In genomic region chr2:28298406-28298805, GRCh38 we compare ENCODE assay signal across 19 cellular contexts.
DNase-seq lines count a peak whose midpoint lies in the region; ATAC-seq, FAIRE-seq and TF ChIP-seq lines count a peak whose summit lies in the region.
"Had no signal": no experiment of that assay in that cellular context is flagged by ENCODE, and none has a peak within 500 bp of the region (broad histone marks: within the 10 kb centered on the region; RNA-seq: fewer than 3 reads in every experiment).

No MANE protein-coding gene starts in this region.

- H3K9me3 ChIP-seq in BLaER1 (no peaks in the 10 kb centered on the region), H9 (ENCODE audit: control insufficient read depth, low read depth, low read length) (no peaks in the 10 kb centered on the region), GM12878 (replicated peaks; ENCODE audit: control insufficient read depth, insufficient read depth, low read length) (no peaks in the 10 kb centered on the region), SJCRH30 (replicated peaks) (no peaks in the 10 kb centered on the region)

- no TSS peak for BruUV-seq in GM12878 (replicated peaks; lab: Mats Ljungman, UMichigan)

- no peaks in the 10 kb centered on the region for H3K9me3 Mint-ChIP-seq in H9
- H3K9me3 Mint-ChIP-seq in stimulated activated effector memory CD8-positive, alpha-beta T cell treated with anti-CD3 and anti-CD28 coated beads, Interleukin-12 subunit alpha, Interleukin-12 subunit beta, amount 100 ng/mL, for 72 hours, result no peaks in the 10 kb centered on the region
- H3K9me3 Mint-ChIP-seq: CD4-positive, alpha-beta memory T cell; IgD-negative memory B cell had no signal

- TF ChIP-seq EP300 in GM12878 (IDR thresholded peaks at IDR 0.05; ENCODE audit: borderline replicate concordance in 1 of 2, control insufficient read depth in 1 of 2, low read depth in 2 of 2, low read length in 2 of 2), result no peak

- peak overlapping the region; percentile 38 for H3K4me2 ChIP-seq in BLaER1
- H3K4me2 ChIP-seq in H9 (ENCODE audit: insufficient read depth, insufficient read length, low read length), result peak overlapping the region; percentile 17
- no peak overlapping the region for H3K4me2 ChIP-seq in GM12878 (ENCODE audit: control insufficient read depth, insufficient read depth)
- H3K4me2 ChIP-seq: KMS-11 had no signal

- H3K79me2 ChIP-seq in H9 (ENCODE audit: insufficient read depth, low read length) (no peaks in the 10 kb centered on the region), GM12878 (ENCODE audit: control insufficient read depth, insufficient read depth, low read length) (no peaks in the 10 kb centered on the region)

- H3K4me1 Mint-ChIP-seq in H9, result peaks cover 16% of the 10 kb centered on the region in 2 experiments
- H3K4me1 Mint-ChIP-seq in stimulated activated effector memory CD8-positive, alpha-beta T cell treated with anti-CD3 and anti-CD28 coated beads, Interleukin-12 subunit alpha, Interleukin-12 subunit beta, amount 100 ng/mL, for 72 hours, result peaks cover 4% of the 10 kb centered on the region
- H3K4me1 Mint-ChIP-seq: IgD-negative memory B cell had no signal

- H3K14ac ChIP-seq in H9 (ENCODE audit: insufficient read depth, low read length), result no peak overlapping the region

- FAIRE-seq in GM12878 (lab: Jason Lieb, UNC), result no peak
- FAIRE-seq: D721Med, G401.6, GM12892 had no signal

- H3K56ac ChIP-seq in H9 (ENCODE audit: insufficient read length, low read depth, low read length), result no peak overlapping the region

- ATAC-seq in GM12878 (no peak), GM19467 (IDR thresholded peaks at IDR 0.05; ENCODE audit: unreplicated experiment) (no peak)
- no peak for ATAC-seq in stimulated activated effector memory CD8-positive, alpha-beta T cell treated with anti-CD3 and anti-CD28 coated beads, Interleukin-12 subunit alpha, Interleukin-12 subunit beta, amount 100 ng/mL, for 72 hours

- no peak overlapping the region for H2BK20ac ChIP-seq in H9 (ENCODE audit: low read depth, low read length, poor library complexity, severe bottlenecking)

- no peak for TF ChIP-seq RAD21 in GM12878 (IDR thresholded peaks at IDR 0.05; ENCODE audit: insufficient read depth, low read depth, low read length)

- H3K36me3 ChIP-seq in BLaER1, result peaks cover 30% of the 10 kb centered on the region
- 0 out of 4 replicates have a peak, but pooled peaks cover 0 to 2% of the 10 kb centered on the region in 2 experiments for H3K36me3 ChIP-seq in GM12878 (ENCODE audit: control insufficient read depth in 2 of 2, insufficient read depth in 2 of 2, low read length in 1 of 2)
- no peaks in the 10 kb centered on the region for H3K36me3 ChIP-seq in SJCRH30

- H2BK120ac ChIP-seq in H9 (ENCODE audit: low read depth, low read length, poor library complexity, severe bottlenecking), result no peak overlapping the region

- no peak overlapping the region for H2BK5ac ChIP-seq in H9 (ENCODE audit: insufficient read length, low read length)

- no peaks in the 10 kb centered on the region for H3K79me1 ChIP-seq in H9 (ENCODE audit: insufficient read depth, low read depth, low read length, poor library complexity, severe bottlenecking)

- no peak overlapping the region for H2AK5ac ChIP-seq in H9 (ENCODE audit: insufficient read length, low read length)

- TF ChIP-seq CTCF in H9 (conservative IDR thresholded peaks at IDR 0.05) (no peak), GM12878 (IDR thresholded peaks at IDR 0.05 in 2 of 3, conservative IDR thresholded peaks at IDR 0.05 in 1 of 3; ENCODE audit: control insufficient read depth in 2 of 3, extremely low read depth in 1 of 3, insufficient read depth in 1 of 3, low read depth in 3 of 3, low read length in 3 of 3) (no peak)

- no peak overlapping the region for H3K23ac ChIP-seq in H9 (ENCODE audit: insufficient read length, low read depth, low read length)

- no peaks in the 10 kb centered on the region for H3K27me3 Mint-ChIP-seq in H9 (ENCODE audit: low read depth)
- H3K27me3 Mint-ChIP-seq: CD4-positive, alpha-beta memory T cell; IgD-negative memory B cell had no signal

- H4K91ac ChIP-seq in H9 (ENCODE audit: insufficient read length, low read depth, low read length), result no peak overlapping the region

- H3K27ac Mint-ChIP-seq in H9, result peak overlapping the region in 1 of 3 experiments; percentile 83; a peak in 1 of 7 replicates
- H3K27ac Mint-ChIP-seq in stimulated activated effector memory CD8-positive, alpha-beta T cell treated with anti-CD3 and anti-CD28 coated beads, Interleukin-12 subunit alpha, Interleukin-12 subunit beta, amount 100 ng/mL, for 72 hours, result peak overlapping the region; percentile 64

- POLR2A ChIA-PET in GM12878 (lab: Charles Lee), result no interaction called here

- H3K9ac ChIP-seq in BLaER1 (no peak overlapping the region), H9 (ENCODE audit: extremely low read depth, insufficient read length, low read length) (no peak overlapping the region), GM12878 (ENCODE audit: control insufficient read depth, insufficient read depth, low read length) (no peak overlapping the region)
- H3K9ac ChIP-seq: KMS-11 had no signal

- no peak for TF ChIP-seq POLR2A in GM12878 (IDR thresholded peaks at IDR 0.05; ENCODE audit: low read depth, low read length)

- no peak overlapping the region; a peak in 1 of 5 replicates for H3K4me3 Mint-ChIP-seq in H9
- H3K4me3 Mint-ChIP-seq in stimulated activated effector memory CD8-positive, alpha-beta T cell treated with anti-CD3 and anti-CD28 coated beads, Interleukin-12 subunit alpha, Interleukin-12 subunit beta, amount 100 ng/mL, for 72 hours, result no peak overlapping the region
- H3K4me3 Mint-ChIP-seq: CD4-positive, alpha-beta memory T cell; IgD-negative memory B cell had no signal

- CTCF ChIA-PET in GM12878 (lab: Yijun Ruan, JAX), result no interaction called here

- no CpG with 5 or more reads among the region's 3 CpGs for WGBS in H9 (ENCODE audit: extremely low coverage, insufficient read length, low lambda C conversion rate)
- WGBS in GM12878 (ENCODE audit: insufficient coverage, insufficient replicate concordance, low lambda C conversion rate, missing lambda C conversion rate), result 96% methylated on average over 3 of the region's 3 CpGs

- H3K4me1 ChIP-seq in BLaER1, result peaks cover 14% of the 10 kb centered on the region
- peaks cover 5% of the 10 kb centered on the region; the same call in 1 of the 2 replicates for H3K4me1 ChIP-seq in H9 (ENCODE audit: insufficient read depth, low read length)
- H3K4me1 ChIP-seq in GM12878 (ENCODE audit: control insufficient read depth, insufficient read depth, low read length), result no peaks in the 10 kb centered on the region
- H3K4me1 ChIP-seq in SJCRH30, result peaks cover 33% of the 10 kb centered on the region

- no peak overlapping the region for H3K4me3 ChIP-seq in BLaER1
- H3K4me3 ChIP-seq in GM12878, result no peak overlapping the region
- no peak overlapping the region for H3K4me3 ChIP-seq in SJCRH30

- no peak overlapping the region for H3T11ph ChIP-seq in H9 (ENCODE audit: low read length)

- H3K18ac ChIP-seq in H9 (ENCODE audit: insufficient read length, low read depth, low read length), result no peak overlapping the region

- SMC1A ChIA-PET in GM12878 (lab: Charles Lee; ENCODE audit: uncharacterized antibody, unreplicated experiment), result interaction anchor here (1.4 kb wide), 1 partner anchor 27 kb away, joined by 6 read pairs; no protein-coding TSS in a partner anchor

- intact Hi-C loops in GM12878 (cut with micrococcal nuclease; ENCODE audit: unreplicated experiment), result no loop called here

- H4K20me1 ChIP-seq in BLaER1 (no peaks in the 10 kb centered on the region), H9 (ENCODE audit: control insufficient read depth, insufficient read depth, insufficient read length) (no peaks in the 10 kb centered on the region), GM12878 (ENCODE audit: control insufficient read depth, insufficient read depth) (no peaks in the 10 kb centered on the region)

- H4K8ac ChIP-seq in H9 (replicated peaks; ENCODE audit: insufficient read length, low read depth, low read length), result no peak overlapping the region

- no peak overlapping the region for H2BK15ac ChIP-seq in H9 (ENCODE audit: low read depth, low read length)

- H2BK12ac ChIP-seq in H9 (ENCODE audit: insufficient read length, low read depth, low read length), result no peak overlapping the region

- no peaks in the 10 kb centered on the region for H3K23me2 ChIP-seq in H9 (ENCODE audit: insufficient read length, low read depth, low read length, poor library complexity, severe bottlenecking)

- no peaks in the 10 kb centered on the region for H3K27me3 ChIP-seq in BLaER1
- no peaks in the 10 kb centered on the region; the same call in 1 of the 2 replicates for H3K27me3 ChIP-seq in H9 (ENCODE audit: insufficient read depth, low read length)
- no peaks in the 10 kb centered on the region for H3K27me3 ChIP-seq in GM12878 (replicated peaks in 1 of 2; ENCODE audit: control insufficient read depth in 2 of 2, insufficient read depth in 2 of 2, low read length in 1 of 2)
- H3K27me3 ChIP-seq in SJCRH30, result no peaks in the 10 kb centered on the region

- H3K4ac ChIP-seq in H9 (ENCODE audit: low read depth, low read length), result no peak overlapping the region

- DNase-seq in H9 (no peak), GM12878 (ENCODE audit: low read depth, low spot score) (no peak), SJCRH30 (no peak), NCI-H2081 (lab: John Stamatoyannopoulos, UW) (no peak)
- no peak for DNase-seq in stimulated activated effector memory CD8-positive, alpha-beta T cell treated with anti-CD3 and anti-CD28 coated beads, Interleukin-12 subunit alpha, Interleukin-12 subunit beta, amount 100 ng/mL, for 72 hours (ENCODE audit: low spot score in 2 of 2)
- DNase-seq: ACHN; C1 segment of cervical spinal cord; CD4-positive, alpha-beta memory T cell; DMS153; DMS79 treated with DMSO at 0.1 percent for 48 hours; EL had no signal

- no peaks in the 10 kb centered on the region for H3K36me3 Mint-ChIP-seq in H9 (ENCODE audit: insufficient read depth in 1 of 3, low read depth in 3 of 3)
- H3K36me3 Mint-ChIP-seq in stimulated activated effector memory CD8-positive, alpha-beta T cell treated with anti-CD3 and anti-CD28 coated beads, Interleukin-12 subunit alpha, Interleukin-12 subunit beta, amount 100 ng/mL, for 72 hours, result peaks cover 55% of the 10 kb centered on the region

- H2AFZ ChIP-seq in H9 (ENCODE audit: low read length), result no peak overlapping the region
- H2AFZ ChIP-seq in GM12878 (ENCODE audit: control insufficient read depth, low read depth, low read length), result no peak overlapping the region

- H4K5ac ChIP-seq in H9 (ENCODE audit: insufficient read length, low read depth, low read length), result no peak overlapping the region

- RAD21 ChIA-PET in GM12878 (lab: Charles Lee; ENCODE audit: unreplicated experiment), result no interaction called here

- in situ Hi-C loops in GM12878 (cut with MboI), result no loop called here

- no peak overlapping the region for H3K27ac ChIP-seq in BLaER1
- peak overlapping the region; percentile 60 for H3K27ac ChIP-seq in H9 (ENCODE audit: insufficient read length, low read depth, low read length)
- H3K27ac ChIP-seq in GM12878 (ENCODE audit: control insufficient read depth, insufficient read depth), result no peak overlapping the region
- no peak overlapping the region for H3K27ac ChIP-seq in SJCRH30
- H3K27ac ChIP-seq: HL-60, KMS-11 had no signal
